2 cellular contexts compared by ENCODE assay signal in genomic region chr18:36386150-36386920, GRCh38.
TF ChIP-seq lines count a peak whose summit lies in the region.

No MANE protein-coding gene starts in this region.

TF ChIP-seq in H1, 55 proteins besides CTCF, POLR2A, EP300 and RAD21:
- TF ChIP-seq RBBP5 (IDR thresholded peaks at IDR 0.05; ENCODE audit: borderline replicate concordance, low read depth, low read length) (no peak), SAP30 (IDR thresholded peaks at IDR 0.05; ENCODE audit: insufficient read depth, insufficient replicate concordance, low read length) (no peak), MAX (IDR thresholded peaks at IDR 0.05) (no peak), GTF2F1 (IDR thresholded peaks at IDR 0.05; ENCODE audit: borderline replicate concordance, low read depth, low read length) (no peak), TCF12 (IDR thresholded peaks at IDR 0.05; ENCODE audit: low read depth, low read length) (no peak)

TF ChIP-seq in SK-N-SH, 30 proteins besides CTCF, POLR2A, EP300 and RAD21:
- TF ChIP-seq JUND (IDR thresholded peaks at IDR 0.05), result no peak
- TF ChIP-seq PBX3 (IDR thresholded peaks at IDR 0.05), result no peak
